ENCODE assay signal across 8 cellular contexts in the genomic region with DNA sequence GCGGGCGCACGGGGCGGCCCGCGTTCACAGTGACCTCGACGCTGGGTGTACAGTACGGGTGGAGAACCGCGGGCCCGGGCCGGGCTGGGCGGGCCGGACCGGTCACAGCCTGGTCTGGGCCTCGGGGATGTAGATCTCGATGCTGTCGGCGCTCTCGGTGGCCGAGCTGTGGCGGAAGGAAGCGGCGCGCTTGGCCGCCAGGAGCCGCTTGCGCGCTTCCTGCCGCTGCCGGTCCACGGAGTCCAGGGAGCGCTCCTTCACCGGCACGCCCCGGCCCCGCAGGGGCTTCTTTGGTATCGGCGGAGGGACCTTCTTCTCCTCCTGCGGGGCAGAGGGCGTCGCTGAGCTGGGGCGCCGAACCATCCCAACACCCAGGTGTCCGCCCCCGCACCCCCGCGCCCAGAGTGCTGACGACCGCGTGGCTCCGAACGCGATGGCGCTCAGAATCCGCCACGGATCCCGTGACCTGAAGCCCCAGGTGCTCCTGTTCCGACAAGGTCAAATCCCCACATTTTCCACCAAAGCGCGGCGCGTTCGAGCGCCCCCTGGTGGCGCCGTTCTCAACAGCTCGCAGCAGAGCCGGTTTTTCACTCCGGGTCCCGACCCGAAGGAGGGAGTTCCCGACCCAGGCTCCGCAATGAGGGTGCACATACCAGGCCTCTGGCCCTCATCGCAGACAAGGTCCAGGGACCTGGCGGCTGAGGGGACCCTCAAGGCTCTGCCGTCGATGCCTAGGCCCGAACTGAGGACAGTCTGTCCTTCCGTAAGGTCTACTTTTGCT. TPM values are rescaled to one million over a fixed set of nuclear protein-coding genes. Genes with fewer than 3 reads are reported as not detected.
A peak's percentile ranks its signal among the peaks of the same experiment; 100 is the strongest.
DNase-seq lines count a peak whose midpoint lies in the region; ATAC-seq and TF ChIP-seq lines count a peak whose summit lies in the region.

No MANE protein-coding gene starts in this region.

- peak; percentile 82 for ATAC-seq in activated CD4-positive, alpha-beta T cell treated with anti-CD3 and anti-CD28 coated beads for 36 hours

- H3K27me3 ChIP-seq in layer of hippocampus (ENCODE audit: control insufficient read depth, insufficient read depth, low read length): no peaks in the 10 kb centered on the region

- H3K9me3 ChIP-seq in HEK293 (ENCODE audit: control insufficient read depth, insufficient read depth, low read depth, low read length): no peaks in the 10 kb centered on the region

- peak overlapping the region; percentile 80 for H3K27ac Mint-ChIP-seq in activated CD4-positive, alpha-beta T cell treated with anti-CD3 and anti-CD28 coated beads for 36 hours

- H3K4me3 ChIP-seq in HEK293 (ENCODE audit: low read depth, low read length) (peak overlapping the region; percentile 51), choroid plexus epithelial cell (ENCODE audit: low read depth, low read length) (peak overlapping the region; percentile 71)

- CTCF ChIA-PET in HEK293 (lab: Yijun Ruan, JAX): interaction anchor here (0.5 to 7.6 kb wide), 22 partner anchors 8 to 910 kb away, joined by 3 to 66 read pairs (median 4); partner anchors contain the start of gene TMEM35B
- CTCF ChIA-PET in activated CD4-positive, alpha-beta T cell treated with anti-CD3 and anti-CD28 coated beads for 36 hours (lab: Charles Lee): interaction anchor here (0.6 to 4.5 kb wide), 14 partner anchors 8 to 215 kb away, joined by 3 to 50 read pairs (median 4); partner anchors contain the start of genes GJA4 and TMEM35B

- H3K36me3 Mint-ChIP-seq in activated CD4-positive, alpha-beta T cell treated with anti-CD3 and anti-CD28 coated beads for 36 hours (ENCODE audit: low read depth): no peaks in the 10 kb centered on the region

- peaks cover 29% of the 10 kb centered on the region for H3K4me1 Mint-ChIP-seq in activated CD4-positive, alpha-beta T cell treated with anti-CD3 and anti-CD28 coated beads for 36 hours

- intact Hi-C loops in activated CD4-positive, alpha-beta T cell treated with anti-CD3 and anti-CD28 coated beads for 36 hours (cut with DNase I, micrococcal nuclease): loop anchor here (1.0 to 10.0 kb wide), 6 partner anchors 14 to 1291 kb away; partner anchors contain the start of genes C1orf216 (in 1 of the 2), MAP7D1 (in 1 of the 2) and ZMYM1 (in 1 of the 2)

- no peaks in the 10 kb centered on the region for H3K36me3 ChIP-seq in HEK293 (ENCODE audit: control insufficient read depth in 2 of 2, insufficient read depth in 1 of 2, low read length in 2 of 2)

- H3K9me3 Mint-ChIP-seq in activated CD4-positive, alpha-beta T cell treated with anti-CD3 and anti-CD28 coated beads for 36 hours (ENCODE audit: low read depth): no peaks in the 10 kb centered on the region

- H3K27me3 Mint-ChIP-seq in activated CD4-positive, alpha-beta T cell treated with anti-CD3 and anti-CD28 coated beads for 36 hours: peaks cover 1% of the 10 kb centered on the region

- DNase-seq in ELR (ENCODE audit: low read depth) (peak; percentile 73), NCI-H1694 treated with DMSO at 0.1 percent for 48 hours (lab: John Stamatoyannopoulos, UW) (peak; percentile 29), choroid plexus epithelial cell (ENCODE audit: low read depth) (peak; percentile 67), NCI-H2171 treated with DMSO at 0.1 percent for 48 hours (lab: John Stamatoyannopoulos, UW) (no peak)
- DNase-seq in activated CD4-positive, alpha-beta T cell treated with anti-CD3 and anti-CD28 coated beads for 36 hours: peak; percentile 95
- DNase-seq in stimulated activated CD4-positive, alpha-beta T cell treated with anti-CD3 and anti-CD28 coated beads, Interleukin-1b, Interleukin-23, amount 100 ng/mL, for 24 hours (ENCODE audit: low read depth in 4 of 4, low spot score in 1 of 4): peak; percentile 87 to 94 (median 92)

- no peaks in the 10 kb centered on the region for H3K4me1 ChIP-seq in HEK293 (ENCODE audit: control insufficient read depth, insufficient read depth, low read length)

- POLR2A ChIA-PET in HEK293 (lab: Yijun Ruan, JAX): interaction anchor here (1.2 to 1.4 kb wide), 2 partner anchors 8 to 13 kb away, joined by 3 read pairs; no protein-coding TSS in a partner anchor
- POLR2A ChIA-PET in activated CD4-positive, alpha-beta T cell treated with anti-CD3 and anti-CD28 coated beads for 36 hours (lab: Charles Lee): interaction anchor here (0.6 to 1.2 kb wide), 3 partner anchors 10 to 962 kb away, joined by 3 to 5 read pairs (median 4); partner anchors contain the start of gene SFPQ

- H3K27ac ChIP-seq in HEK293 (ENCODE audit: extremely low read depth, low read depth, low read length) (peak overlapping the region; percentile 18; the same call in 1 of the 2 replicates), layer of hippocampus (ENCODE audit: low read depth, low read length) (peak overlapping the region; percentile 67)

- peak; percentile 94 for TF ChIP-seq CTCF in HEK293 (tag by site-specific recombination; IDR thresholded peaks at IDR 0.05)
- TF ChIP-seq CTCF in choroid plexus epithelial cell (conservative IDR thresholded peaks at IDR 0.05; ENCODE audit: low read depth, low read length): peak; percentile 93

- H3K4me3 Mint-ChIP-seq in activated CD4-positive, alpha-beta T cell treated with anti-CD3 and anti-CD28 coated beads for 36 hours: peak overlapping the region; percentile 72

TF ChIP-seq in HEK293, 187 proteins besides CTCF, POLR2A, EP300 and RAD21 (continues in another document):
- no peak for TF ChIP-seq ZNF366 (tag by site-specific recombination; conservative IDR thresholded peaks at IDR 0.05)
- TF ChIP-seq ZNF394 (tag by site-specific recombination; IDR thresholded peaks at IDR 0.05; ENCODE audit: borderline replicate concordance): peak; percentile 76; the same call in 1 of the 2 replicates
- TF ChIP-seq IKZF3 (tag by site-specific recombination; IDR thresholded peaks at IDR 0.05): peak; percentile 52; the same call in 1 of the 2 replicates
- TF ChIP-seq, protein P1, sequence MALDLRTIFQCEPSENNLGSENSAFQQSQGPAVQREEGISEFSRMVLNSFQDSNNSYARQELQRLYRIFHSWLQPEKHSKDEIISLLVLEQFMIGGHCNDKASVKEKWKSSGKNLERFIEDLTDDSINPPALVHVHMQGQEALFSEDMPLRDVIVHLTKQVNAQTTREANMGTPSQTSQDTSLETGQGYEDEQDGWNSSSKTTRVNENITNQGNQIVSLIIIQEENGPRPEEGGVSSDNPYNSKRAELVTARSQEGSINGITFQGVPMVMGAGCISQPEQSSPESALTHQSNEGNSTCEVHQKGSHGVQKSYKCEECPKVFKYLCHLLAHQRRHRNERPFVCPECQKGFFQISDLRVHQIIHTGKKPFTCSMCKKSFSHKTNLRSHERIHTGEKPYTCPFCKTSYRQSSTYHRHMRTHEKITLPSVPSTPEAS (tag by site-specific recombination; IDR thresholded peaks at IDR 0.05): no peak
- TF ChIP-seq KLF16 (tag by site-specific recombination; IDR thresholded peaks at IDR 0.05): peak; percentile 68
- TF ChIP-seq, protein P2, sequence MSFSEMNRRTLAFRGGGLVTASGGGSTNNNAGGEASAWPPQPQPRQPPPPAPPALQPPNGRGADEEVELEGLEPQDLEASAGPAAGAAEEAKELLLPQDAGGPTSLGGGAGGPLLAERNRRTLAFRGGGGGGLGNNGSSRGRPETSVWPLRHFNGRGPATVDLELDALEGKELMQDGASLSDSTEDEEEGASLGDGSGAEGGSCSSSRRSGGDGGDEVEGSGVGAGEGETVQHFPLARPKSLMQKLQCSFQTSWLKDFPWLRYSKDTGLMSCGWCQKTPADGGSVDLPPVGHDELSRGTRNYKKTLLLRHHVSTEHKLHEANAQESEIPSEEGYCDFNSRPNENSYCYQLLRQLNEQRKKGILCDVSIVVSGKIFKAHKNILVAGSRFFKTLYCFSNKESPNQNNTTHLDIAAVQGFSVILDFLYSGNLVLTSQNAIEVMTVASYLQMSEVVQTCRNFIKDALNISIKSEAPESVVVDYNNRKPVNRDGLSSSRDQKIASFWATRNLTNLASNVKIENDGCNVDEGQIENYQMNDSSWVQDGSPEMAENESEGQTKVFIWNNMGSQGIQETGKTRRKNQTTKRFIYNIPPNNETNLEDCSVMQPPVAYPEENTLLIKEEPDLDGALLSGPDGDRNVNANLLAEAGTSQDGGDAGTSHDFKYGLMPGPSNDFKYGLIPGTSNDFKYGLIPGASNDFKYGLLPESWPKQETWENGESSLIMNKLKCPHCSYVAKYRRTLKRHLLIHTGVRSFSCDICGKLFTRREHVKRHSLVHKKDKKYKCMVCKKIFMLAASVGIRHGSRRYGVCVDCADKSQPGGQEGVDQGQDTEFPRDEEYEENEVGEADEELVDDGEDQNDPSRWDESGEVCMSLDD (tag by site-specific recombination; IDR thresholded peaks at IDR 0.05): peak; percentile 71; the same call in 1 of the 2 replicates
- TF ChIP-seq ZNF561 (tag by site-specific recombination; IDR thresholded peaks at IDR 0.05; ENCODE audit: borderline replicate concordance): 0 out of 2 replicates have a peak, but pooled peaks have one; percentile 35
- peak; percentile 64; the same call in 1 of the 2 replicates for TF ChIP-seq ZXDB (tag by site-specific recombination; IDR thresholded peaks at IDR 0.05)
- no peak for TF ChIP-seq ZNF560 (tag by site-specific recombination; IDR thresholded peaks at IDR 0.05; ENCODE audit: borderline replicate concordance)
- no peak for TF ChIP-seq GLI4 (tag by site-specific recombination; IDR thresholded peaks at IDR 0.05)
- TF ChIP-seq BCL11A (tag by site-specific recombination; IDR thresholded peaks at IDR 0.05; ENCODE audit: low read depth): peak; percentile 19; the same call in 1 of the 2 replicates
- TF ChIP-seq ZNF660 (tag by site-specific recombination; IDR thresholded peaks at IDR 0.05): peak; percentile 74
- TF ChIP-seq, protein P3, sequence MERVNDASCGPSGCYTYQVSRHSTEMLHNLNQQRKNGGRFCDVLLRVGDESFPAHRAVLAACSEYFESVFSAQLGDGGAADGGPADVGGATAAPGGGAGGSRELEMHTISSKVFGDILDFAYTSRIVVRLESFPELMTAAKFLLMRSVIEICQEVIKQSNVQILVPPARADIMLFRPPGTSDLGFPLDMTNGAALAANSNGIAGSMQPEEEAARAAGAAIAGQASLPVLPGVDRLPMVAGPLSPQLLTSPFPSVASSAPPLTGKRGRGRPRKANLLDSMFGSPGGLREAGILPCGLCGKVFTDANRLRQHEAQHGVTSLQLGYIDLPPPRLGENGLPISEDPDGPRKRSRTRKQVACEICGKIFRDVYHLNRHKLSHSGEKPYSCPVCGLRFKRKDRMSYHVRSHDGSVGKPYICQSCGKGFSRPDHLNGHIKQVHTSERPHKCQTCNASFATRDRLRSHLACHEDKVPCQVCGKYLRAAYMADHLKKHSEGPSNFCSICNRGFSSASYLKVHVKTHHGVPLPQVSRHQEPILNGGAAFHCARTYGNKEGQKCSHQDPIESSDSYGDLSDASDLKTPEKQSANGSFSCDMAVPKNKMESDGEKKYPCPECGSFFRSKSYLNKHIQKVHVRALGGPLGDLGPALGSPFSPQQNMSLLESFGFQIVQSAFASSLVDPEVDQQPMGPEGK (tag by site-specific recombination; IDR thresholded peaks at IDR 0.05): peak; percentile 18; the same call in 1 of the 2 replicates

RNA-seq across cellular contexts. Expression of gene SMIM12, which starts 6.6 kb away (rescaled TPM):
- 10 to 100 TPM; 42.4 to 45.0 TPM for total RNA-seq in activated CD4-positive, alpha-beta T cell treated with anti-CD3 and anti-CD28 coated beads for 36 hours
